Comparison of ENCODE assay signal across 8 cellular contexts in the genomic region with DNA sequence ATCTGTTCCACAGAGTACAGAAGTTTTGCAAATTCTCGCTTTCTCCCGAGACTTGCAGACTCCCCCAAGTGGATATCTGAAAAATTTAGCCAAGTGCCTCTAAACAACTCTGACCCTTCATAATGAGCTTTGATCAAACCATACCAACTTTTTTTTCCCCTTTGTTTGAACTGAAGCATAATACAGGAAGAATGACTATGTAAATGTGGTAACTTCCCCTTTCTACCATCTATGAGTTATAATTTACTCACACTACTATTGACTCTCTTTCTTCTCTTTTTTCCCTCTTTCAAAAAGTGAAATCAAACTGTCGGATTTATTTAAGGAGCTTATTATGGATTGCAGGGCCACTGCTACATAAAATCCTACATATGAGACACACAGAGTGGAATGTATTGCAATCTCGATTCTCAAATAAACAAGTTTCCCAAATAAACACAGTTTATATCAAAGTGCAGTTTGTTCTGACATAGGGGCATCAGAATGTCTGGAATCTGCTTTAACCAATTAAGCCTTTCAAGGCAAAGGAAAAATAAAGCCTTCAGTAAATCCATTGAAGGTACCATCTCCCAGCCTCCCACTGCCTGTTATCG. TPM values are rescaled to one million over a fixed set of nuclear protein-coding genes. Genes with fewer than 3 reads are reported as not detected.
A peak's percentile ranks its signal among the peaks of the same experiment; 100 is the strongest.
DNase-seq lines count a peak whose midpoint lies in the region; ATAC-seq lines count a peak whose summit lies in the region.

No MANE protein-coding gene starts in this region.

- peak; percentile 22 for ATAC-seq in HG02885 (IDR thresholded peaks at IDR 0.05; ENCODE audit: poor library complexity, unreplicated experiment)
- ATAC-seq in HG02642 (IDR thresholded peaks at IDR 0.05; ENCODE audit: poor library complexity, unreplicated experiment): no peak

- H3K36me3 ChIP-seq in skeletal muscle satellite cell (ENCODE audit: insufficient read depth, low read length): no peaks in the 10 kb centered on the region

- peak overlapping the region; percentile 86 for H3K9ac ChIP-seq in skeletal muscle satellite cell (ENCODE audit: low read depth, low read length)

- H3K4me1 ChIP-seq in skeletal muscle satellite cell (ENCODE audit: control insufficient read depth, insufficient read depth, low read length): peaks cover 8% of the 10 kb centered on the region

- peak overlapping the region; percentile 96 for H3K4me2 ChIP-seq in skeletal muscle satellite cell (ENCODE audit: low read length)

- H3K27me3 ChIP-seq in skeletal muscle satellite cell (ENCODE audit: control insufficient read depth, insufficient read depth, low read length): no peaks in the 10 kb centered on the region

- no peaks in the 10 kb centered on the region for H3K9me3 ChIP-seq in skeletal muscle satellite cell (replicated peaks; ENCODE audit: low read length)

- DNase-seq in ELR (ENCODE audit: low read depth) (peak; percentile 92), SKM-1 treated with dmso at 0.1 percent for 144 hours (lab: John Stamatoyannopoulos, UW; ENCODE audit: unreplicated experiment) (peak; percentile 91), glomerular endothelial cell (ENCODE audit: extremely low read depth, low read depth, low spot score) (peak; percentile 51), NCI-H1930 (lab: John Stamatoyannopoulos, UW) (no peak), GM19240 (ENCODE audit: insufficient read length, low spot score) (no peak)

- peak overlapping the region; percentile 88 for H3K4me3 ChIP-seq in skeletal muscle satellite cell (ENCODE audit: low read length)

RNA-seq across cellular contexts. Expression of a gene that starts 1.4 kb away (rescaled TPM):
- total RNA-seq in glomerular endothelial cell: 0.82 TPM in 1 of 2 replicates, not detected in the other
- 1.5 and 2.6 TPM in 2 replicates for total RNA-seq in skeletal muscle satellite cell (2012; rRNA removed)

Comparison
In these comparisons a context has a peak if more than half of its experiments do, and no peak if none do; other contexts are left out.
1. DNase-seq: peak in ELR (single experiment), SKM-1 treated with dmso at 0.1 percent for 144 hours (single experiment) and glomerular endothelial cell (single experiment); none in NCI-H1930 (0 of 2) and GM19240 (single experiment).